ENCODE assay signal across 8 cellular contexts in the genomic region with DNA sequence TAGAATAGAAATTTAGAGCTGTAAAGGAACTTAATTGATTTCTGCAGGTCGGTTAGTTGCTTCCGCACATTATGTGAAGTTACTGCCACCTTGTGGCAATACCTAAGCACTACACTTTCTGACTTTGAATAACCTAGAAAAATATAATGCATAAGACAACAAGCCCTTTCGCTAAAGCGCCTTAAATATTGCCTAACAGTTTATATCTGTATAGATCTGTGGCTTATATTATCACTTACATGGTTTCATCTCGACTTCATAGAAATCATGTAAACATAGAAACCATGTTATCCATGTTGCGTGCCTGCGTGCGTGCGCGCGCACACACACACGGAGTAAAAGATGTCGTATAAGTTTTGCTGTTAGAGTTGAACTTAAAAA. TPM values are rescaled to one million over a fixed set of nuclear protein-coding genes. Genes with fewer than 3 reads are reported as not detected.
DNase-seq lines count a peak whose midpoint lies in the region; ATAC-seq and TF ChIP-seq lines count a peak whose summit lies in the region.

No MANE protein-coding gene starts in this region.

- peak; percentile 82 to 95 for TF ChIP-seq CTCF in GM23338 (conservative IDR thresholded peaks at IDR 0.05; ENCODE audit: low read depth in 2 of 2)
- TF ChIP-seq CTCF in VCaP (conservative IDR thresholded peaks at IDR 0.05): peak; percentile 84
- TF ChIP-seq CTCF in esophagus muscularis mucosa (IDR thresholded peaks at IDR 0.05): peak; percentile 76 to 89 (median 87)

- peak overlapping the region; percentile 95; the same call in 1 of the 2 replicates for H3K27ac Mint-ChIP-seq in GM23338

- peak; percentile 15 for ATAC-seq in GM23338
- no peak for ATAC-seq in HG02973 (IDR thresholded peaks at IDR 0.05; ENCODE audit: unreplicated experiment)
- ATAC-seq in GM18873 (IDR thresholded peaks at IDR 0.05; ENCODE audit: low FRiP score, unreplicated experiment): no peak

- H3K27ac ChIP-seq in GM23338 (ENCODE audit: low read depth) (no peak overlapping the region), VCaP (no peak overlapping the region), esophagus muscularis mucosa (replicated peaks in 1 of 4) (peak overlapping the region; percentile 62 to 85 (median 76)), muscle layer of duodenum (ENCODE audit: low read length) (peak overlapping the region; percentile 97)

- H3K79me2 ChIP-seq in GM23338 (replicated peaks; ENCODE audit: insufficient read depth): no peaks in the 10 kb centered on the region

- DNase-seq in DMS53 (lab: John Stamatoyannopoulos, UW) (peak; percentile 79), GM23338 (ENCODE audit: low spot score) (peak; percentile 77), NCI-H2107 (lab: John Stamatoyannopoulos, UW) (peak; percentile 29), esophagus muscularis mucosa (ENCODE audit: extremely low spot score) (no peak)

- H3K4me1 Mint-ChIP-seq in GM23338: peaks cover 14% of the 10 kb centered on the region

- H3K9me3 ChIP-seq in esophagus muscularis mucosa (no peaks in the 10 kb centered on the region), muscle layer of duodenum (ENCODE audit: control insufficient read depth in 1 of 2, low read length in 2 of 2) (no peaks in the 10 kb centered on the region)

- intact Hi-C loops in esophagus muscularis mucosa (cut with DNase I): loop anchor here (5.0 kb wide), 1 partner anchor 796 kb away; no protein-coding TSS in a partner anchor

- H3K36me3 ChIP-seq in GM23338 (ENCODE audit: insufficient read depth) (no peaks in the 10 kb centered on the region), esophagus muscularis mucosa (no peaks in the 10 kb centered on the region), muscle layer of duodenum (ENCODE audit: control insufficient read depth in 1 of 2, insufficient read depth in 2 of 2, low read length in 2 of 2) (peaks cover 0 to 7% of the 10 kb centered on the region in 2 donors)

- no peaks in the 10 kb centered on the region for H4K20me1 ChIP-seq in GM23338 (replicated peaks; ENCODE audit: insufficient read depth)

- H2AFZ ChIP-seq in GM23338: peak overlapping the region; percentile 2; the same call in 1 of the 2 replicates

- no peaks in the 10 kb centered on the region for H3F3A ChIP-seq in GM23338 (replicated peaks; ENCODE audit: low read depth)

- peaks cover 7% of the 10 kb centered on the region for H3K27me3 Mint-ChIP-seq in GM23338 (ENCODE audit: insufficient read depth, low read depth, poor library complexity)

- H3K4me3 ChIP-seq in GM23338 (peak overlapping the region; percentile 50), esophagus muscularis mucosa (peak overlapping the region; percentile 38 to 60 (median 48)), muscle layer of duodenum (ENCODE audit: low read depth in 1 of 2, low read length in 2 of 2) (peak overlapping the region; percentile 67 to 68)

- H3K36me3 Mint-ChIP-seq in GM23338 (ENCODE audit: low read depth): no peaks in the 10 kb centered on the region

- H3K9me2 ChIP-seq in GM23338 (ENCODE audit: insufficient read depth): no peaks in the 10 kb centered on the region

- WGBS in esophagus muscularis mucosa: 15% methylated on average over 13 of the region's 13 CpGs

- no peak for TF ChIP-seq POLR2A in esophagus muscularis mucosa (IDR thresholded peaks at IDR 0.05; ENCODE audit: low read depth)

- H3K4me3 Mint-ChIP-seq in GM23338: peak overlapping the region; percentile 74

- H3K27me3 ChIP-seq in GM23338 (ENCODE audit: insufficient read depth) (peaks cover 7% of the 10 kb centered on the region; the same call in 1 of the 2 replicates), esophagus muscularis mucosa (peaks cover 0 to 18% (median 0%) of the 10 kb centered on the region in 4 donors), muscle layer of duodenum (ENCODE audit: low read depth, low read length) (no peaks in the 10 kb centered on the region)

- no peak for TF ChIP-seq EP300 in esophagus muscularis mucosa (IDR thresholded peaks at IDR 0.05)

- H3K9me3 Mint-ChIP-seq in GM23338: peaks cover 5% of the 10 kb centered on the region; the same call in 1 of the 3 replicates

- peak overlapping the region; percentile 71 for H3K4me2 ChIP-seq in GM23338

- H3K4me1 ChIP-seq in GM23338 (ENCODE audit: insufficient read depth) (peaks cover 14% of the 10 kb centered on the region; the same call in 1 of the 2 replicates), esophagus muscularis mucosa (peaks cover 9 to 18% (median 11%) of the 10 kb centered on the region in 4 donors), muscle layer of duodenum (ENCODE audit: control insufficient read depth in 1 of 2, insufficient read depth in 2 of 2, low read length in 2 of 2) (peaks cover 5% of the 10 kb centered on the region in 2 donors)

TF ChIP-seq in GM23338, 12 proteins besides CTCF, POLR2A, EP300 and RAD21 (continues in another document):
- TF ChIP-seq, protein P1, sequence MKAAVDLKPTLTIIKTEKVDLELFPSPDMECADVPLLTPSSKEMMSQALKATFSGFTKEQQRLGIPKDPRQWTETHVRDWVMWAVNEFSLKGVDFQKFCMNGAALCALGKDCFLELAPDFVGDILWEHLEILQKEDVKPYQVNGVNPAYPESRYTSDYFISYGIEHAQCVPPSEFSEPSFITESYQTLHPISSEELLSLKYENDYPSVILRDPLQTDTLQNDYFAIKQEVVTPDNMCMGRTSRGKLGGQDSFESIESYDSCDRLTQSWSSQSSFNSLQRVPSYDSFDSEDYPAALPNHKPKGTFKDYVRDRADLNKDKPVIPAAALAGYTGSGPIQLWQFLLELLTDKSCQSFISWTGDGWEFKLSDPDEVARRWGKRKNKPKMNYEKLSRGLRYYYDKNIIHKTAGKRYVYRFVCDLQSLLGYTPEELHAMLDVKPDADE (IDR thresholded peaks at IDR 0.05): no peak
- TF ChIP-seq NANOG (IDR thresholded peaks at IDR 0.05; ENCODE audit: borderline replicate concordance): no peak
- TF ChIP-seq POLR2AphosphoS5 (IDR thresholded peaks at IDR 0.05; ENCODE audit: low read depth): no peak
- TF ChIP-seq, protein P2, sequence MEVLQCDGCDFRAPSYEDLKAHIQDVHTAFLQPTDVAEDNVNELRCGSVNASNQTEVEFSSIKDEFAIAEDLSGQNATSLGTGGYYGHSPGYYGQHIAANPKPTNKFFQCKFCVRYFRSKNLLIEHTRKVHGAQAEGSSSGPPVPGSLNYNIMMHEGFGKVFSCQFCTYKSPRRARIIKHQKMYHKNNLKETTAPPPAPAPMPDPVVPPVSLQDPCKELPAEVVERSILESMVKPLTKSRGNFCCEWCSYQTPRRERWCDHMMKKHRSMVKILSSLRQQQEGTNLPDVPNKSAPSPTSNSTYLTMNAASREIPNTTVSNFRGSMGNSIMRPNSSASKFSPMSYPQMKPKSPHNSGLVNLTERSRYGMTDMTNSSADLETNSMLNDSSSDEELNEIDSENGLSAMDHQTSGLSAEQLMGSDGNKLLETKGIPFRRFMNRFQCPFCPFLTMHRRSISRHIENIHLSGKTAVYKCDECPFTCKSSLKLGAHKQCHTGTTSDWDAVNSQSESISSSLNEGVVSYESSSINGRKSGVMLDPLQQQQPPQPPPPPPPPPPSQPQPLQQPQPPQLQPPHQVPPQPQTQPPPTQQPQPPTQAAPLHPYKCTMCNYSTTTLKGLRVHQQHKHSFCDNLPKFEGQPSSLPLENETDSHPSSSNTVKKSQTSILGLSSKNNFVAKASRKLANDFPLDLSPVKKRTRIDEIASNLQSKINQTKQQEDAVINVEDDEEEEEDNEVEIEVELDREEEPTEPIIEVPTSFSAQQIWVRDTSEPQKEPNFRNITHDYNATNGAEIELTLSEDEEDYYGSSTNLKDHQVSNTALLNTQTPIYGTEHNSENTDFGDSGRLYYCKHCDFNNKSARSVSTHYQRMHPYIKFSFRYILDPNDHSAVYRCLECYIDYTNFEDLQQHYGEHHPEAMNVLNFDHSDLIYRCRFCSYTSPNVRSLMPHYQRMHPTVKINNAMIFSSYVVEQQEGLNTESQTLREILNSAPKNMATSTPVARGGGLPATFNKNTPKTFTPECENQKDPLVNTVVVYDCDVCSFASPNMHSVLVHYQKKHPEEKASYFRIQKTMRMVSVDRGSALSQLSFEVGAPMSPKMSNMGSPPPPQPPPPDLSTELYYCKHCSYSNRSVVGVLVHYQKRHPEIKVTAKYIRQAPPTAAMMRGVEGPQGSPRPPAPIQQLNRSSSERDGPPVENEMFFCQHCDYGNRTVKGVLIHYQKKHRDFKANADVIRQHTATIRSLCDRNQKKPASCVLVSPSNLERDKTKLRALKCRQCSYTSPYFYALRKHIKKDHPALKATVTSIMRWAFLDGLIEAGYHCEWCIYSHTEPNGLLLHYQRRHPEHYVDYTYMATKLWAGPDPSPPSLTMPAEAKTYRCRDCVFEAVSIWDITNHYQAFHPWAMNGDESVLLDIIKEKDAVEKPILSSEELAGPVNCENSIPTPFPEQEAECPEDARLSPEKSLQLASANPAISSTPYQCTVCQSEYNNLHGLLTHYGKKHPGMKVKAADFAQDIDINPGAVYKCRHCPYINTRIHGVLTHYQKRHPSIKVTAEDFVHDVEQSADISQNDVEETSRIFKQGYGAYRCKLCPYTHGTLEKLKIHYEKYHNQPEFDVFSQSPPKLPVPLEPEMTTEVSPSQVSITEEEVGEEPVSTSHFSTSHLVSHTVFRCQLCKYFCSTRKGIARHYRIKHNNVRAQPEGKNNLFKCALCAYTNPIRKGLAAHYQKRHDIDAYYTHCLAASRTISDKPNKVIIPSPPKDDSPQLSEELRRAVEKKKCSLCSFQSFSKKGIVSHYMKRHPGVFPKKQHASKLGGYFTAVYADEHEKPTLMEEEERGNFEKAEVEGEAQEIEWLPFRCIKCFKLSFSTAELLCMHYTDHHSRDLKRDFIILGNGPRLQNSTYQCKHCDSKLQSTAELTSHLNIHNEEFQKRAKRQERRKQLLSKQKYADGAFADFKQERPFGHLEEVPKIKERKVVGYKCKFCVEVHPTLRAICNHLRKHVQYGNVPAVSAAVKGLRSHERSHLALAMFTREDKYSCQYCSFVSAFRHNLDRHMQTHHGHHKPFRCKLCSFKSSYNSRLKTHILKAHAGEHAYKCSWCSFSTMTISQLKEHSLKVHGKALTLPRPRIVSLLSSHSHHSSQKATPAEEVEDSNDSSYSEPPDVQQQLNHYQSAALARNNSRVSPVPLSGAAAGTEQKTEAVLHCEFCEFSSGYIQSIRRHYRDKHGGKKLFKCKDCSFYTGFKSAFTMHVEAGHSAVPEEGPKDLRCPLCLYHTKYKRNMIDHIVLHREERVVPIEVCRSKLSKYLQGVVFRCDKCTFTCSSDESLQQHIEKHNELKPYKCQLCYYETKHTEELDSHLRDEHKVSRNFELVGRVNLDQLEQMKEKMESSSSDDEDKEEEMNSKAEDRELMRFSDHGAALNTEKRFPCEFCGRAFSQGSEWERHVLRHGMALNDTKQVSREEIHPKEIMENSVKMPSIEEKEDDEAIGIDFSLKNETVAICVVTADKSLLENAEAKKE (CRISPR knock-in tag; IDR thresholded peaks at IDR 0.05): no peak
- no peak for TF ChIP-seq CREB1 (CRISPR knock-in tag; IDR thresholded peaks at IDR 0.05; ENCODE audit: low read depth)
- no peak for TF ChIP-seq JUNB (IDR thresholded peaks at IDR 0.05; ENCODE audit: unreplicated experiment)

RNA-seq across cellular contexts. Expression of a gene that starts 10.9 kb away (rescaled TPM):
- 0.31 TPM in 1 of 2 replicates, not detected in the other for total RNA-seq in GM23338 (2014; rRNA removed; shearing (Covaris generic))
- polyA plus RNA-seq in GM23338 (2016; fragmentation: Nextera tagmentation; extraction: Ambion mirVana): 1.3 and 2.1 TPM in 2 replicates
- total RNA-seq in esophagus muscularis mucosa: 100 to 1,000 TPM in 1 of 4 donors, 10 to 100 TPM in 3; 25.7 to 101 (median 35.3) TPM

Comparison
In these comparisons a context has a peak if more than half of its experiments do, and no peak if none do; other contexts are left out.
1. H3K27ac ChIP-seq: peak in esophagus muscularis mucosa (4 of 4) and muscle layer of duodenum (single experiment); none in GM23338 (single experiment) and VCaP (single experiment).
2. RNA of a gene that starts 10.9 kb away (total RNA-seq): 25.7 to 101 TPM in esophagus muscularis mucosa; 0.31 TPM in GM23338; every median in the first group is over 10 times any median in the second.
3. Peak in every context shown above with its lines, with median percentiles within 50 percentile points of each other: H3K4me3 ChIP-seq and CTCF ChIP-seq.